In genomic region chr7:151796091-151796870, GRCh38 we compare ENCODE assay signal across 10 cellular contexts.
DNase-seq lines count a peak whose midpoint lies in the region; ATAC-seq, FAIRE-seq and TF ChIP-seq lines count a peak whose summit lies in the region.
"Had no signal": no experiment of that assay in that cellular context is flagged by ENCODE, and none has a peak within 500 bp of the region (broad histone marks: within the 10 kb centered on the region; RNA-seq: fewer than 3 reads in every experiment).

No MANE protein-coding gene starts in this region.

- ATAC-seq in HepG2: no peak
- ATAC-seq in left colon: peak; percentile 51

- no peak for TF ChIP-seq EP300 in HepG2 (IDR thresholded peaks at IDR 0.05; ENCODE audit: low read depth in 2 of 2, low read length in 2 of 2)
- TF ChIP-seq EP300 in HepG2 (CRISPR knock-in tag; IDR thresholded peaks at IDR 0.05; ENCODE audit: borderline replicate concordance): no peak

- no peaks in the 10 kb centered on the region for H3K36me3 ChIP-seq in liver (ENCODE audit: control insufficient read depth in 4 of 4, insufficient read depth in 3 of 4, low read depth in 1 of 4, low read length in 3 of 4)
- no peaks in the 10 kb centered on the region for H3K36me3 ChIP-seq in HepG2 (replicated peaks in 1 of 2; ENCODE audit: control insufficient read depth in 1 of 2, insufficient read depth in 2 of 2, low read length in 2 of 2)
- H3K36me3 ChIP-seq: BLaER1 treated with 17β-estradiol and CSF1 and Interleukin-3, amounts not matched to agents 10 nM and 100 nM had no signal

- TF ChIP-seq RAD21 in liver (IDR thresholded peaks at IDR 0.05) (no peak), HepG2 (CRISPR knock-in tag; IDR thresholded peaks at IDR 0.05) (no peak)

- H3K9me3 ChIP-seq in liver (ENCODE audit: control insufficient read depth in 4 of 4, low read length in 3 of 4) (no peaks in the 10 kb centered on the region), HepG2 (ENCODE audit: low read length) (no peaks in the 10 kb centered on the region)
- H3K9me3 ChIP-seq: BLaER1 treated with 17β-estradiol and CSF1 and Interleukin-3, amounts not matched to agents 10 nM and 100 nM had no signal

- FAIRE-seq in HepG2 (lab: Jason Lieb, UNC) (no peak), urothelium cell line (lab: Jason Lieb, UNC) (no peak)

- H3K9ac ChIP-seq in liver (ENCODE audit: low read depth in 1 of 2, low read length in 2 of 2) (peak overlapping the region in 1 of 2 donors; percentile 66), HepG2 (ENCODE audit: insufficient read depth, low read depth, low read length) (no peak overlapping the region)

- no peaks in the 10 kb centered on the region for H3K79me2 ChIP-seq in HepG2 (ENCODE audit: insufficient read depth, low read length)

- H3K4me2 ChIP-seq in HepG2 (ENCODE audit: low read depth, low read length): no peak overlapping the region

- H2AFZ ChIP-seq in HepG2 (ENCODE audit: low read length): no peak overlapping the region

- WGBS in liver: 78% methylated on average over 27 of the region's 27 CpGs
- 67% methylated on average over 18 of the region's 27 CpGs for WGBS in HepG2 (ENCODE audit: low lambda C conversion rate)

- H3K27ac ChIP-seq in liver (ENCODE audit: low read depth in 1 of 2, low read length in 2 of 2): peak overlapping the region; percentile 69 to 90
- no peak overlapping the region for H3K27ac ChIP-seq in HepG2 (ENCODE audit: extremely low read length, insufficient read depth, low read length)

- H3K4me3 ChIP-seq in liver (ENCODE audit: low read depth in 1 of 3, low read length in 3 of 3) (no peak overlapping the region), HepG2 (replicated peaks in 1 of 3; ENCODE audit: insufficient read depth in 1 of 3, low read depth in 2 of 3, low read length in 3 of 3) (no peak overlapping the region)
- H3K4me3 ChIP-seq: BLaER1 treated with 17β-estradiol and CSF1 and Interleukin-3, amounts not matched to agents 10 nM and 100 nM had no signal

- H4K20me1 ChIP-seq in HepG2 (ENCODE audit: insufficient read depth, low read length): no peaks in the 10 kb centered on the region

- intact Hi-C loops in HepG2 (cut with micrococcal nuclease; ENCODE audit: unreplicated experiment): no loop called here
- intact Hi-C loops in left colon (cut with DNase I, micrococcal nuclease): no loop called here

- H3K4me1 ChIP-seq in liver (ENCODE audit: control insufficient read depth in 4 of 4, insufficient read depth in 4 of 4, low read length in 3 of 4) (peaks cover 24 to 76% (median 53%) of the 10 kb centered on the region in 4 donors), HepG2 (ENCODE audit: insufficient read depth, low read length) (0 out of 2 replicates have a peak, but pooled peaks cover under 1% of the 10 kb centered on the region)

- TF ChIP-seq CTCF in liver (IDR thresholded peaks at IDR 0.05; ENCODE audit: low read depth, low read length, missing input control): no peak
- TF ChIP-seq CTCF in HepG2 (CRISPR knock-in tag; IDR thresholded peaks at IDR 0.05): no peak

- no peak for TF ChIP-seq POLR2A in HepG2 (IDR thresholded peaks at IDR 0.05; ENCODE audit: insufficient read depth in 1 of 2, low read depth in 2 of 2, low read length in 2 of 2)

- no peaks in the 10 kb centered on the region for H3K27me3 ChIP-seq in liver (ENCODE audit: control insufficient read depth in 4 of 4, insufficient read depth in 4 of 4, low read length in 3 of 4)
- H3K27me3 ChIP-seq in HepG2 (ENCODE audit: control insufficient read depth in 1 of 2, insufficient read depth in 2 of 2, low read length in 2 of 2): peaks cover 2 to 18% of the 10 kb centered on the region in 2 experiments; a peak in 3 of 5 replicates
- H3K27me3 ChIP-seq: BLaER1 treated with 17β-estradiol and CSF1 and Interleukin-3, amounts not matched to agents 10 nM and 100 nM had no signal

- CTCF ChIA-PET in HepG2 (lab: Yijun Ruan, JAX; ENCODE audit: low intra/inter-chr PET ratio, low total read pairs): no interaction called here

- POLR2A ChIA-PET in HepG2 (lab: Yijun Ruan, JAX): no interaction called here

- in situ Hi-C loops in HepG2 (cut with HindIII; ENCODE audit: extremely low pct_ligation_motif_present, low pct_unique_long_range_greater_than_20kb): no loop called here

- no TSS peak for BruUV-seq in HepG2 (replicated peaks; lab: Mats Ljungman, UMichigan)

- DNase-seq in HepG2 (ENCODE audit: low spot score): no peak
- peak; percentile 37 for DNase-seq in astrocyte of the hippocampus (ENCODE audit: low read depth, low spot score)
- no peak for DNase-seq in left colon
- DNase-seq in urothelium cell line (ENCODE audit: low spot score): peak; percentile 31
- no peak for DNase-seq in OCI-M2 (lab: John Stamatoyannopoulos, UW; ENCODE audit: unreplicated experiment)
- no peak for DNase-seq in ecto neural progenitor cell (ENCODE audit: low spot score)
- no peak for DNase-seq in activated gamma-delta T cell (lab: John Stamatoyannopoulos, UW)
- DNase-seq: NCI-H1092 treated with DMSO at 0.1 percent for 48 hours had no signal

TF ChIP-seq in liver, 16 proteins besides CTCF, POLR2A, EP300 and RAD21 (continues in another document):
- TF ChIP-seq YY1 (IDR thresholded peaks at IDR 0.05): no peak
- no peak for TF ChIP-seq ZBTB33 (IDR thresholded peaks at IDR 0.05)

TF ChIP-seq in HepG2, 621 proteins besides CTCF, POLR2A, EP300 and RAD21:
- no peak for TF ChIP-seq NFATC3 (CRISPR knock-in tag; IDR thresholded peaks at IDR 0.05)
- TF ChIP-seq RFX5 (IDR thresholded peaks at IDR 0.05; ENCODE audit: low read depth, low read length): no peak
- no peak for TF ChIP-seq KMT2B (CRISPR knock-in tag; IDR thresholded peaks at IDR 0.05)
- no peak for TF ChIP-seq ELF4 (CRISPR knock-in tag; IDR thresholded peaks at IDR 0.05; ENCODE audit: borderline replicate concordance)
- TF ChIP-seq ZNF24 (IDR thresholded peaks at IDR 0.05): no peak
- TF ChIP-seq ZBTB33 (CRISPR knock-in tag; IDR thresholded peaks at IDR 0.05): no peak

Comparison
In these comparisons a context has a peak if more than half of its experiments do, and no peak if none do; other contexts are left out.
1. DNase-seq: peak in astrocyte of the hippocampus (single experiment) and urothelium cell line (single experiment); none in HepG2 (single experiment), left colon (0 of 2), OCI-M2 (single experiment), ecto neural progenitor cell (single experiment) and activated gamma-delta T cell (single experiment).